In the genomic region with DNA sequence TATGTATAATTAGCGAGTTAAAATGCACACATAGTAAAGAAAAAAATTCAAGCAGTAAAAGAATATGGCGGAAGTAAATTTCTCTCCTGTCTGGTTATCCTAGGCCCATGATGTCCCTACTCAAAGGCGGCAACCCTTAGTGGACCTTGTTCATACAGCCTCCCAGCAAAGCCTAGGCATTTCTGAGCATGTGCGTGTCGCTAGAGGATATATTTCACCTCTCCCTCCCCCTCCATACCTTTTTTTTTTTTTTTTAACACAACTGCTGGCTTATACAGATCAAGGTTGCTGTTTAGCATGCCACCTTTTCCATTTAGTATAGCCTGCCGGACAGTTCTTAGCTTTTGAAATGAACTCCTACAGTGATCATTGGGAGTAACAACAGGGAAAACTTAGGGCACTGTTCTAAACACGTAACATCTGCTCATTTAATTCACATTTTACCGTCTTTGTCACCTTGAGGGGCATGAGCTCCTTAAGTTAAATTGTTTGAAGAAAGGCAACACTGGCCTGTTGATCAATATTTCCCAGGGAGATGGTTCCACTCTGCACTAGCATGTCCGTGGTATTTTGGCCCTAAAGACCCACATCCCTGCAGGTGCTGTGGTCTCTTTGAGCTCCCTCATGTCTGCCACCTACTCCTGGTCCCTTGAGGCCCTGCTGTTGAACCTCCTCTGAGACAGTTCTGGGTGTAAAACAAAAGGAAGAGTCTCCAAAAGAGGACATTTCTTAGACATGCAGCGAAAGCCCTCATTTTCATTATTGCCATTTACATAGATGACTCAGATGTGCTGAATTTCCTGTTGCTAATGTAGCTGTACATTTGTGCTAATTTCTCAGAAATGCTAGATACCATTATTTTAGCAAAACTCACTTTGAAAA, we compare ENCODE assay signal across 15 cellular contexts. TPM values are rescaled to one million over a fixed set of nuclear protein-coding genes. Genes with fewer than 3 reads are reported as not detected.
DNase-seq lines count a peak whose midpoint lies in the region; ATAC-seq, FAIRE-seq and TF ChIP-seq lines count a peak whose summit lies in the region.
"Had no signal": no experiment of that assay in that cellular context is flagged by ENCODE, and none has a peak within 500 bp of the region (broad histone marks: within the 10 kb centered on the region; RNA-seq: fewer than 3 reads in every experiment).

No MANE protein-coding gene starts in this region.

- POLR2A ChIA-PET in T-cell (lab: Charles Lee): interaction anchor here in 1 of 2 donors (0.6 kb wide), 1 partner anchor 898 kb away, joined by 3 read pairs; no protein-coding TSS in a partner anchor

- intact Hi-C loops in pancreas (cut with DNase I): no loop called here

- H3K27ac Mint-ChIP-seq in stimulated activated naive CD8-positive, alpha-beta T cell treated with anti-CD3 and anti-CD28 coated beads, Interleukin-15, Interleukin-2, amounts not matched to agents 100 ng/mL and 50 ng/mL, for 24 hours: peak overlapping the region; percentile 72
- no peak overlapping the region for H3K27ac Mint-ChIP-seq in HFFc6
- peak overlapping the region; percentile 46 to 70 for H3K27ac Mint-ChIP-seq in T-cell
- peak overlapping the region; percentile 96 for H3K27ac Mint-ChIP-seq in stimulated activated naive B cell treated with anti-CD40 and anti-IgM and Interleukin-4, amounts not matched to agents 10 μg/mL and 1 μg/mL and 100 μg/mL, for 72 hours

- WGBS in pancreas, 2 donors: 81 to 85% methylated on average over 10 of the region's 10 CpGs

- CTCF ChIA-PET in T-cell (lab: Charles Lee): interaction anchor here in 1 of 2 donors (1.1 kb wide), 1 partner anchor 13 kb away, joined by 3 read pairs; no protein-coding TSS in a partner anchor

- H3K36me3 ChIP-seq in pancreas: no peaks in the 10 kb centered on the region

- no peak for ATAC-seq in stimulated activated naive CD8-positive, alpha-beta T cell treated with anti-CD3 and anti-CD28 coated beads, Interleukin-15, Interleukin-2, amounts not matched to agents 100 U/mL and 50 U/mL, for 24 hours
- ATAC-seq in T-cell (replicated peaks in 1 of 4) (no peak), pancreas (no peak)
- peak; percentile 5 to 8 for ATAC-seq in stimulated activated naive B cell treated with anti-CD40 and anti-IgM and Interleukin-4, amounts not matched to agents 10 μg/mL and 1 μg/mL and 100 μg/mL, for 72 hours (replicated peaks)

- H3K4me3 Mint-ChIP-seq in stimulated activated naive CD8-positive, alpha-beta T cell treated with anti-CD3 and anti-CD28 coated beads, Interleukin-15, Interleukin-2, amounts not matched to agents 100 ng/mL and 50 ng/mL, for 24 hours: peak overlapping the region; percentile 9
- H3K4me3 Mint-ChIP-seq in HFFc6: peak overlapping the region; percentile 46; the same call in 1 of the 2 replicates
- no peak overlapping the region for H3K4me3 Mint-ChIP-seq in T-cell
- H3K4me3 Mint-ChIP-seq in stimulated activated naive B cell treated with anti-CD40 and anti-IgM and Interleukin-4, amounts not matched to agents 10 μg/mL and 1 μg/mL and 100 μg/mL, for 72 hours: peak overlapping the region; percentile 50 to 74
- H3K4me3 Mint-ChIP-seq: activated CD4-positive, alpha-beta T cell treated with anti-CD3 and anti-CD28 coated beads, Interleukin-2, amount 10 ng/mL, durations not matched to agents 7 days and 5 days had no signal

- no peaks in the 10 kb centered on the region for H3K9me3 Mint-ChIP-seq in stimulated activated naive CD8-positive, alpha-beta T cell treated with anti-CD3 and anti-CD28 coated beads, Interleukin-15, Interleukin-2, amounts not matched to agents 100 ng/mL and 50 ng/mL, for 24 hours
- H3K9me3 Mint-ChIP-seq in HFFc6 (no peaks in the 10 kb centered on the region), T-cell (no peaks in the 10 kb centered on the region)
- no peaks in the 10 kb centered on the region for H3K9me3 Mint-ChIP-seq in stimulated activated naive B cell treated with anti-CD40 and anti-IgM and Interleukin-4, amounts not matched to agents 10 μg/mL and 1 μg/mL and 100 μg/mL, for 72 hours
- H3K9me3 Mint-ChIP-seq: activated CD4-positive, alpha-beta T cell treated with anti-CD3 and anti-CD28 coated beads, Interleukin-2, amount 10 ng/mL, durations not matched to agents 7 days and 5 days had no signal

- DNase-seq in stimulated activated naive CD8-positive, alpha-beta T cell treated with anti-CD3 and anti-CD28 coated beads, Interleukin-15, Interleukin-2, amounts not matched to agents 100 U/mL and 50 U/mL, for 24 hours: no peak
- DNase-seq in HFFc6 (no peak), T-cell (peak in 1 of 34 experiments; percentile 12), pancreas (no peak), NCI-H1105 treated with DMSO at 0.1 percent for 48 hours (lab: John Stamatoyannopoulos, UW) (no peak), GM10266 (ENCODE audit: extremely low spot score) (no peak)
- no peak for DNase-seq in stimulated activated naive B cell treated with anti-CD40 and anti-IgM and Interleukin-4, amounts not matched to agents 10 μg/mL and 1 μg/mL and 100 μg/mL, for 72 hours
- DNase-seq: activated CD4-positive, alpha-beta T cell treated with anti-CD3 and anti-CD28 coated beads, Interleukin-2, amount 10 ng/mL, durations not matched to agents 7 days and 5 days; DMS153; NCI-H2171; SW 1271 had no signal

- H3K4me1 Mint-ChIP-seq in stimulated activated naive CD8-positive, alpha-beta T cell treated with anti-CD3 and anti-CD28 coated beads, Interleukin-15, Interleukin-2, amounts not matched to agents 100 ng/mL and 50 ng/mL, for 24 hours (ENCODE audit: low read depth): peaks cover 38% of the 10 kb centered on the region
- H3K4me1 Mint-ChIP-seq in HFFc6 (ENCODE audit: low read depth): peaks cover 46% of the 10 kb centered on the region
- peaks cover 0 to 35% (median 8%) of the 10 kb centered on the region in 3 donors for H3K4me1 Mint-ChIP-seq in T-cell
- H3K4me1 Mint-ChIP-seq in stimulated activated naive B cell treated with anti-CD40 and anti-IgM and Interleukin-4, amounts not matched to agents 10 μg/mL and 1 μg/mL and 100 μg/mL, for 72 hours: peaks cover 62 to 92% of the 10 kb centered on the region in 2 donors

- H3K4me3 ChIP-seq in pancreas: no peak overlapping the region

- H3K4me1 ChIP-seq in pancreas: no peaks in the 10 kb centered on the region

- no peak for FAIRE-seq in pancreas (lab: Jason Lieb, UNC)
- FAIRE-seq: bronchial epithelial cell had no signal

- TF ChIP-seq CTCF in HFFc6 (IDR thresholded peaks at IDR 0.05): no peak
- no peak for TF ChIP-seq CTCF in pancreas (IDR thresholded peaks at IDR 0.05)
- TF ChIP-seq CTCF in GM10266 (IDR thresholded peaks at IDR 0.05; ENCODE audit: control insufficient read depth, insufficient read depth, low read depth, missing control alignments): no peak

- no peaks in the 10 kb centered on the region for H3K36me3 Mint-ChIP-seq in stimulated activated naive CD8-positive, alpha-beta T cell treated with anti-CD3 and anti-CD28 coated beads, Interleukin-15, Interleukin-2, amounts not matched to agents 100 ng/mL and 50 ng/mL, for 24 hours (ENCODE audit: low read depth)
- H3K36me3 Mint-ChIP-seq in HFFc6 (ENCODE audit: low read depth) (no peaks in the 10 kb centered on the region), T-cell (no peaks in the 10 kb centered on the region)
- H3K36me3 Mint-ChIP-seq in stimulated activated naive B cell treated with anti-CD40 and anti-IgM and Interleukin-4, amounts not matched to agents 10 μg/mL and 1 μg/mL and 100 μg/mL, for 72 hours: peaks cover 3 to 10% of the 10 kb centered on the region in 2 donors

- no peaks in the 10 kb centered on the region for H3K9me3 ChIP-seq in pancreas

- no peak overlapping the region for H3K27ac ChIP-seq in pancreas
- H3K27ac ChIP-seq: HL-60 had no signal

- no peaks in the 10 kb centered on the region for H3K27me3 ChIP-seq in pancreas

- no peaks in the 10 kb centered on the region for H3K27me3 Mint-ChIP-seq in stimulated activated naive CD8-positive, alpha-beta T cell treated with anti-CD3 and anti-CD28 coated beads, Interleukin-15, Interleukin-2, amounts not matched to agents 100 ng/mL and 50 ng/mL, for 24 hours
- H3K27me3 Mint-ChIP-seq in HFFc6 (ENCODE audit: insufficient read depth): peaks cover 14% of the 10 kb centered on the region
- H3K27me3 Mint-ChIP-seq in T-cell: peaks cover 0 to 5% of the 10 kb centered on the region in 2 donors
- no peaks in the 10 kb centered on the region for H3K27me3 Mint-ChIP-seq in stimulated activated naive B cell treated with anti-CD40 and anti-IgM and Interleukin-4, amounts not matched to agents 10 μg/mL and 1 μg/mL and 100 μg/mL, for 72 hours

RNA-seq across cellular contexts. Expression of gene TNFRSF13B, which starts 4.1 kb away (rescaled TPM):
- total RNA-seq in HFFc6 (2021; fragmentation: NEBNext Ultra II Directional; extraction: Animal tissue kit (Norgen Biotek cat#: 25700)): not detected
- 1 to 10 TPM in 3 of 5 donors, under 1 TPM in 1, not detected in 1; 0.60 to 7.2 (median 5.0) TPM for total RNA-seq in T-cell
- total RNA-seq in pancreas: under 1 TPM in 1 of 6 donors, not detected in 5; 0.16 TPM
- polyA plus RNA-seq in pancreas: not detected
- total RNA-seq: activated CD4-positive, alpha-beta T cell treated with anti-CD3 and anti-CD28 coated beads, Interleukin-2, amount 10 ng/mL, durations not matched to agents 7 days and 5 days; bronchial epithelial cell; M059J had no signal

Comparison
In these comparisons a context has a peak if more than half of its experiments do, and no peak if none do; other contexts are left out.
1. H3K4me3 Mint-ChIP-seq: peak in stimulated activated naive CD8-positive, alpha-beta T cell treated with anti-CD3 and anti-CD28 coated beads, Interleukin-15, Interleukin-2, amounts not matched to agents 100 ng/mL and 50 ng/mL, for 24 hours (single experiment), HFFc6 (single experiment) and stimulated activated naive B cell treated with anti-CD40 and anti-IgM and Interleukin-4, amounts not matched to agents 10 μg/mL and 1 μg/mL and 100 μg/mL, for 72 hours (2 of 2); none in T-cell (0 of 3).
2. ATAC-seq: peak in stimulated activated naive B cell treated with anti-CD40 and anti-IgM and Interleukin-4, amounts not matched to agents 10 μg/mL and 1 μg/mL and 100 μg/mL, for 72 hours (2 of 2); none in stimulated activated naive CD8-positive, alpha-beta T cell treated with anti-CD3 and anti-CD28 coated beads, Interleukin-15, Interleukin-2, amounts not matched to agents 100 U/mL and 50 U/mL, for 24 hours (single experiment), T-cell (0 of 4) and pancreas (0 of 4).